Comparison of ENCODE assay signal across 20 cellular contexts in the genomic region with DNA sequence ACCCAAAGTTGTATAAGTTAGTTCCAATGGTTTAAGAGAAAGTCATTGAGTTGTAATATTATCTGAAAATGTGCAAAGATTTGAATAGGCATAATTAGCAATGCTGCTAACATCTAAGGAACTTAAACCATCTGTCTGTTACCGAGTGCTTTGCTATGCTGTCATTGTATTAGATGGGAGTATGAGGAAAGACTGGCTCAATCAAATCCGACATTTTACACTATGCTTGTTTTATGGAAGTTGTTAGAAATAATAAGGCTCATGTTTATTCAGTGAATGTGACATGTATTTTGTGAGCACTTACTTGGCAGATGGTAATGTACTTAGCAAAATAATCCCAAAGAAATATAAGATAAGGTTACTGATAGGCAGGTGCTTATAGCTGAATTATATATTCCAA.
"Had no signal": no experiment of that assay in that cellular context is flagged by ENCODE, and none has a peak within 500 bp of the region (broad histone marks: within the 10 kb centered on the region; RNA-seq: fewer than 3 reads in every experiment).

No MANE protein-coding gene starts in this region.

- H3K9me3 ChIP-seq: ovary, suprapubic skin, thoracic aorta, tibial artery, upper lobe of right lung had no signal

- H3K27me3 ChIP-seq: ovary, right atrium auricular region, suprapubic skin, tibial artery, upper lobe of right lung had no signal

- DNase-seq: islet precursor cell; left ventricle myocardium inferior; mesendoderm; naive B cell; natural killer cell; nephron progenitor cell; ovary; stimulated activated CD4-positive, alpha-beta T cell treated with anti-CD3 and anti-CD28 coated beads, Interleukin-12 subunit alpha, Interleukin-12 subunit beta, amount 100 ng/mL, for 4 hours; stimulated activated CD4-positive, alpha-beta T cell treated with anti-CD3 and anti-CD28 coated beads, Interleukin-15, amount 100 ng/mL, for 24 hours; stimulated activated CD4-positive, alpha-beta T cell treated with anti-CD3 and anti-CD28 coated beads, Interleukin-2, amount 100 ng/mL, for 24 hours; stimulated activated CD4-positive, alpha-beta T cell treated with anti-CD3 and anti-CD28 coated beads, Interleukin-4, amount 100 ng/mL, for 1 hour; stimulated activated naive CD4-positive, alpha-beta T cell; tibial artery; upper lobe of right lung had no signal

- H3K27ac ChIP-seq: left ventricle myocardium inferior, ovary, right atrium auricular region, skin epidermis, suprapubic skin, thoracic aorta, tibial artery, upper lobe of right lung had no signal

- FAIRE-seq: urothelium cell line had no signal

- H3K36me3 ChIP-seq: left ventricle myocardium inferior, ovary, right atrium auricular region, suprapubic skin, thoracic aorta, tibial artery, upper lobe of right lung had no signal

- H3K4me3 ChIP-seq: left ventricle myocardium inferior, lung, ovary, right atrium auricular region, skin epidermis, suprapubic skin, thoracic aorta, tibial artery, upper lobe of right lung had no signal
